8 cellular contexts compared by ENCODE assay signal in the genomic region with DNA sequence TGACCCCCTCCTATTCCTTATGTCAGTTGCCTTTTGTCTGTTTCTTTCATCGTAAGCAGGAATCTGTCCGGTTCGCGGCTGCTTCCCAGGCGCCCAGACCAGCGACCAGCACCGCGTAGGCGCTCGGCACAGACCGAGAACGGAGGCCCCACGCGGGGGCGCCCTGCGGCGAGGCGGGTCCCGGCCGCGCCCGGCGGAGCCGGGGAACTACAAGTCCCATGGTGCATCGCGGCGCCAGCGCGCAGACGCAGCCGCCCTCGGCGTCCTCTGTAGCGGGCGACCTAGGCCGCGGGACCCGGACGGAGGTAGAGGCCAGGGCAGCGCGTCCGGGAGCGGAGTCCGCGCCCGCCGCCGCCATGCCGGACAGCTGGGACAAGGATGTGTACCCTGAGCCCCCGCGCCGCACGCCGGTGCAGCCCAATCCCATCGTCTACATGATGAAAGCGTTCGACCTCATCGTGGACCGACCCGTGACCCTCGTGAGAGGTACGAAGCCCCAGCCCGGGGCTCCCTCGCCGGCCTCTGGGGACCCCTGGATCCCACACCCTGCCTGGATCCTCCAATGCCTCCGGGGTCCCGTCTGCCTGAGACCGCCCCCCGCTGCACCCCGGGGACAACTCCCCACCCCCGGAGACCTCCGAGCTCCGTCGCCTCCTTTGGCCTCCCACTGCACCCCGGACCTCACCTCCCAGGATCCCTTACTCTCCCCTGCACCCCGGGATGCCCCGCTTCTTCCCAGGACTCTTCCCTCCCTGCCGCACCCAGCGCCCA. TPM values are rescaled to one million over a fixed set of nuclear protein-coding genes. Genes with fewer than 3 reads are reported as not detected.
DNase-seq lines count a peak whose midpoint lies in the region; ATAC-seq and TF ChIP-seq lines count a peak whose summit lies in the region.

A gene (plus strand): TSS at position 270 of the 771 bp plus-strand sequence. CDS start 87 bp downstream, at position 357.

- peak; percentile 86 for DNase-seq in NCI-H748 (lab: John Stamatoyannopoulos, UW; ENCODE audit: unreplicated experiment)
- peak; percentile 95 for DNase-seq in activated CD4-positive, alpha-beta memory T cell treated with anti-CD3 and anti-CD28 coated beads for 36 hours
- DNase-seq in ecto neural progenitor cell (ENCODE audit: low spot score) = peak; percentile 95
- peak; percentile 93 for DNase-seq in lung (ENCODE audit: low spot score)
- DNase-seq in stimulated activated CD4-positive, alpha-beta T cell treated with anti-CD3 and anti-CD28 coated beads, TNF-alpha, amount 100 ng/mL, for 48 hours (ENCODE audit: low read depth in 3 of 3) = peak; percentile 82 to 91 (median 83)

- H3K9ac ChIP-seq in BLaER1 = peak within 1 kb of the TSS; percentile 93

- H3K4me2 ChIP-seq in BLaER1 = peak within 1 kb of the TSS; percentile 88

- H3K4me3 Mint-ChIP-seq in activated CD4-positive, alpha-beta memory T cell treated with anti-CD3 and anti-CD28 coated beads for 36 hours = peak within 1 kb of the TSS; percentile 96

- peak; percentile 88 for TF ChIP-seq POLR2A in GM19099 (IDR thresholded peaks at IDR 0.05; ENCODE audit: extremely low read depth, insufficient read length, low read depth)

- peaks cover 38% of the 10 kb centered on the region for H3K36me3 Mint-ChIP-seq in activated CD4-positive, alpha-beta memory T cell treated with anti-CD3 and anti-CD28 coated beads for 36 hours

- H3K4me3 ChIP-seq in BLaER1 (peak within 1 kb of the TSS; percentile 95), lung (peak within 1 kb of the TSS; percentile 91)

- H3K4me1 ChIP-seq in BLaER1 (peaks cover 33% of the 10 kb centered on the region), lung (ENCODE audit: control insufficient read depth in 2 of 2, insufficient read depth in 2 of 2, low read length in 2 of 2) (peaks cover 5 to 11% of the 10 kb centered on the region in 2 donors)

- H3K9me3 ChIP-seq in BLaER1 (no peaks in the 10 kb centered on the region), lung (ENCODE audit: control insufficient read depth in 2 of 2, insufficient read depth in 1 of 2, low read length in 1 of 2) (no peaks in the 10 kb centered on the region)

- peak within 1 kb of the TSS; percentile 86 for H3K27ac Mint-ChIP-seq in activated CD4-positive, alpha-beta memory T cell treated with anti-CD3 and anti-CD28 coated beads for 36 hours

- H3K36me3 ChIP-seq in BLaER1 = peaks cover 32% of the 10 kb centered on the region
- peaks cover 7 to 20% of the 10 kb centered on the region in 2 donors for H3K36me3 ChIP-seq in lung (ENCODE audit: control insufficient read depth in 2 of 2, insufficient read depth in 2 of 2, low read length in 2 of 2)

- no peaks in the 10 kb centered on the region for H3K9me3 Mint-ChIP-seq in activated CD4-positive, alpha-beta memory T cell treated with anti-CD3 and anti-CD28 coated beads for 36 hours

- intact Hi-C loops in activated CD4-positive, alpha-beta memory T cell treated with anti-CD3 and anti-CD28 coated beads for 36 hours (cut with micrococcal nuclease) = loop anchor here (1.0 to 5.0 kb wide), 4 partner anchors 16 to 347 kb away; a partner anchor contains a TSS

- CTCF ChIA-PET in activated CD4-positive, alpha-beta memory T cell treated with anti-CD3 and anti-CD28 coated beads for 36 hours (lab: Charles Lee) = interaction anchor here (1.4 kb wide), 1 partner anchor 16 kb away, joined by 6 read pairs; a partner anchor contains a TSS

- H3K27ac ChIP-seq in BLaER1 (peak within 1 kb of the TSS; percentile 94), lung (ENCODE audit: low read depth in 1 of 2, low read length in 1 of 2) (peak within 1 kb of the TSS; percentile 91 to 95)

- POLR2A ChIA-PET in activated CD4-positive, alpha-beta memory T cell treated with anti-CD3 and anti-CD28 coated beads for 36 hours (lab: Charles Lee) = interaction anchor here (1.3 to 3.2 kb wide), 3 partner anchors 12 to 196 kb away, joined by 4 to 15 read pairs (median 10); a partner anchor contains a TSS

- H3K27me3 Mint-ChIP-seq in activated CD4-positive, alpha-beta memory T cell treated with anti-CD3 and anti-CD28 coated beads for 36 hours = peaks cover 1% of the 10 kb centered on the region

- peak; percentile 59 for TF ChIP-seq CTCF in lung (IDR thresholded peaks at IDR 0.05; ENCODE audit: control extremely low read depth, extremely low read depth)

- 0 to 1% methylated on average over 62 to 79 of the region's 79 CpGs for WGBS in lung, 2 donors

- H3K4me1 Mint-ChIP-seq in activated CD4-positive, alpha-beta memory T cell treated with anti-CD3 and anti-CD28 coated beads for 36 hours (ENCODE audit: low read depth) = peaks cover 40% of the 10 kb centered on the region

- H4K20me1 ChIP-seq in BLaER1 = peaks cover 44% of the 10 kb centered on the region

- peak; percentile 70 for ATAC-seq in HG03442 (IDR thresholded peaks at IDR 0.05; ENCODE audit: unreplicated experiment)
- peak; percentile 95 for ATAC-seq in lung (ENCODE audit: insufficient read depth, low FRiP score)

- H3K27me3 ChIP-seq in BLaER1 = no peaks in the 10 kb centered on the region
- H3K27me3 ChIP-seq in lung (ENCODE audit: control insufficient read depth, insufficient read depth) = no peaks in the 10 kb centered on the region

RNA-seq across cellular contexts. Expression of the gene that starts here (rescaled TPM):
- total RNA-seq in activated CD4-positive, alpha-beta memory T cell treated with anti-CD3 and anti-CD28 coated beads for 36 hours = 100 to 1,000 TPM; 122 to 125 TPM
- total RNA-seq in lung = 100 to 1,000 TPM; 107 to 124 TPM
- 100 to 1,000 TPM; 139 to 187 TPM for polyA plus RNA-seq in lung

Comparison
In these comparisons a context has a peak if more than half of its experiments do, and no peak if none do; other contexts are left out.
1. Peak in every context shown above with its lines: DNase-seq, ATAC-seq, H3K4me3 ChIP-seq and H3K27ac ChIP-seq.